In the genomic region with DNA sequence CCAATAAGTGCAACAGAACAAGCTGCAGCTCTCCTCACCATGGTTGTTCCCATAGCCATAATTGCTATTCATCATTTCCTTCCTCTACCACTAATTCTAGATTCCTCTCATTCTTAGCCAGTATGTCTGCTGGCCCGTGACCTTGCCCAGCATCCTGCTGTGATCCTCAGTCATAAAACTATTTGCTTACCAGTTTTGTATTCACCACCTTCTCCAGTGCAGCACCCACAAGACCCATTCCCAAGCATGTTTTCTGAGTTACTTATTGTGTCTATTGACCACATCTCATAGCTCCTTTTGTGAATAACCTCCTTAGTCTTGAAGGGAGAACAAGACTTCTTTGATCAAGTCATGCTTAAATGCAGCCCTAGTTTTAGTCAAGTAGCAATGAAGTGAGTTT, we compare ENCODE assay signal across 1 cellular context.
TF ChIP-seq lines count a peak whose summit lies in the region.

No MANE protein-coding gene starts in this region.

TF ChIP-seq in GM23338, 12 proteins besides CTCF, POLR2A, EP300 and RAD21 (continued from another document):
- TF ChIP-seq REST (IDR thresholded peaks at IDR 0.05; ENCODE audit: unreplicated experiment) (no peak), CREB1 (CRISPR knock-in tag; IDR thresholded peaks at IDR 0.05; ENCODE audit: low read depth) (no peak)
